7 cellular contexts compared by ENCODE assay signal in genomic region chr5:134471858-134472449, GRCh38. TPM values are rescaled to one million over a fixed set of nuclear protein-coding genes. Genes with fewer than 3 reads are reported as not detected.
DNase-seq lines count a peak whose midpoint lies in the region; ATAC-seq and TF ChIP-seq lines count a peak whose summit lies in the region.
"Not testable (repeated sequence)": the region's sequence is repeated elsewhere in the genome, so short reads cannot be mapped to it uniquely, and the experiment has no call there.

No MANE protein-coding gene starts in this region.

- WGBS in right lobe of liver (ENCODE audit: insufficient coverage, low coverage, low lambda C conversion rate, missing lambda C conversion rate), result 79% methylated on average over 7 of the region's 7 CpGs

- not testable (repeated sequence) for TF ChIP-seq POLR2A in right lobe of liver (IDR thresholded peaks at IDR 0.05)

- H3K9me3 Mint-ChIP-seq in activated CD8-positive, alpha-beta T cell treated with anti-CD3 and anti-CD28 coated beads for 36 hours; stimulated activated effector memory CD8-positive, alpha-beta T cell treated with anti-CD3 and anti-CD28 coated beads, Interleukin-12 subunit alpha, Interleukin-12 subunit beta, amount 100 ng/mL, for 72 hours: not testable (repeated sequence)
- peaks cover 10% of the 10 kb centered on the region for H3K9me3 Mint-ChIP-seq in chondrocyte (ENCODE audit: low read depth)

- not testable (repeated sequence) for H3K36me3 Mint-ChIP-seq in activated CD8-positive, alpha-beta T cell treated with anti-CD3 and anti-CD28 coated beads for 36 hours (ENCODE audit: low read depth); chondrocyte (ENCODE audit: low read depth); stimulated activated effector memory CD8-positive, alpha-beta T cell treated with anti-CD3 and anti-CD28 coated beads, Interleukin-12 subunit alpha, Interleukin-12 subunit beta, amount 100 ng/mL, for 72 hours

- not testable (repeated sequence) for H3K4me3 ChIP-seq in right lobe of liver, upper lobe of right lung

- not testable (repeated sequence) for H3K4me3 Mint-ChIP-seq in activated CD8-positive, alpha-beta T cell treated with anti-CD3 and anti-CD28 coated beads for 36 hours; chondrocyte (ENCODE audit: unreplicated experiment); stimulated activated effector memory CD8-positive, alpha-beta T cell treated with anti-CD3 and anti-CD28 coated beads, Interleukin-12 subunit alpha, Interleukin-12 subunit beta, amount 100 ng/mL, for 72 hours

- not testable (repeated sequence) for H3K36me3 ChIP-seq in right lobe of liver, upper lobe of right lung

- H3K27me3 Mint-ChIP-seq in activated CD8-positive, alpha-beta T cell treated with anti-CD3 and anti-CD28 coated beads for 36 hours; chondrocyte (ENCODE audit: low read depth): not testable (repeated sequence)

- H3K27ac Mint-ChIP-seq in activated CD8-positive, alpha-beta T cell treated with anti-CD3 and anti-CD28 coated beads for 36 hours; chondrocyte (ENCODE audit: unreplicated experiment); stimulated activated effector memory CD8-positive, alpha-beta T cell treated with anti-CD3 and anti-CD28 coated beads, Interleukin-12 subunit alpha, Interleukin-12 subunit beta, amount 100 ng/mL, for 72 hours: not testable (repeated sequence)

- CTCF ChIA-PET in activated CD8-positive, alpha-beta T cell treated with anti-CD3 and anti-CD28 coated beads for 36 hours (lab: Charles Lee), result interaction anchor here (0.7 kb wide), 1 partner anchor 61 kb away, joined by 3 read pairs; the partner anchor contains the start of gene CDKN2AIPNL

- not testable (repeated sequence) for DNase-seq in activated CD8-positive, alpha-beta T cell treated with anti-CD3 and anti-CD28 coated beads for 36 hours; stimulated activated effector memory CD8-positive, alpha-beta T cell treated with anti-CD3 and anti-CD28 coated beads, Interleukin-12 subunit alpha, Interleukin-12 subunit beta, amount 100 ng/mL, for 72 hours (ENCODE audit: low spot score in 2 of 2)
- peak; percentile 30 for DNase-seq in activated effector memory CD4-positive, alpha-beta T cell treated with anti-CD3 and anti-CD28 coated beads, Interleukin-2, amount 50 U/mL, for 16 hours
- DNase-seq in chondrocyte (ENCODE audit: low spot score) (peak; percentile 14), islet precursor cell (peak; percentile 12), right lobe of liver (peak in 2 of 3 donors; percentile 5 to 8), upper lobe of right lung (peak; percentile 3)

- not testable (repeated sequence) for H3K9me3 ChIP-seq in right lobe of liver, upper lobe of right lung

- H3K4me1 Mint-ChIP-seq in activated CD8-positive, alpha-beta T cell treated with anti-CD3 and anti-CD28 coated beads for 36 hours (ENCODE audit: low read depth); stimulated activated effector memory CD8-positive, alpha-beta T cell treated with anti-CD3 and anti-CD28 coated beads, Interleukin-12 subunit alpha, Interleukin-12 subunit beta, amount 100 ng/mL, for 72 hours: not testable (repeated sequence)
- H3K4me1 Mint-ChIP-seq in chondrocyte (ENCODE audit: low read depth), result peaks cover 14% of the 10 kb centered on the region

- not testable (repeated sequence) for TF ChIP-seq CTCF in activated CD8-positive, alpha-beta T cell treated with anti-CD3 and anti-CD28 coated beads for 36 hours (IDR thresholded peaks at IDR 0.05); chondrocyte (IDR thresholded peaks at IDR 0.05); right lobe of liver (IDR thresholded peaks at IDR 0.05); upper lobe of right lung (IDR thresholded peaks at IDR 0.05)

- ATAC-seq in activated CD8-positive, alpha-beta T cell treated with anti-CD3 and anti-CD28 coated beads for 36 hours, result peak; percentile 45
- ATAC-seq in right lobe of liver, upper lobe of right lung: not testable (repeated sequence)
- peak; percentile 56 for ATAC-seq in stimulated activated effector memory CD8-positive, alpha-beta T cell treated with anti-CD3 and anti-CD28 coated beads, Interleukin-12 subunit alpha, Interleukin-12 subunit beta, amount 100 ng/mL, for 72 hours

- not testable (repeated sequence) for H3K27me3 ChIP-seq in right lobe of liver, upper lobe of right lung

- H3K4me1 ChIP-seq in right lobe of liver, upper lobe of right lung: not testable (repeated sequence)

- intact Hi-C loops in activated CD8-positive, alpha-beta T cell treated with anti-CD3 and anti-CD28 coated beads for 36 hours (cut with micrococcal nuclease); right lobe of liver (cut with DNase I); upper lobe of right lung (cut with DNase I): not testable (repeated sequence)

- not testable (repeated sequence) for H3K27ac ChIP-seq in right lobe of liver, upper lobe of right lung

- POLR2A ChIA-PET in activated CD8-positive, alpha-beta T cell treated with anti-CD3 and anti-CD28 coated beads for 36 hours (lab: Charles Lee), result interaction anchor here (0.6 to 1.0 kb wide), 2 partner anchors 61 to 64 kb away, joined by 3 read pairs; no protein-coding TSS in a partner anchor

RNA-seq across cellular contexts. Expression of gene JADE2, which starts 53.5 kb away (rescaled TPM):
- 10 to 100 TPM; 58.7 to 61.2 TPM for total RNA-seq in activated CD8-positive, alpha-beta T cell treated with anti-CD3 and anti-CD28 coated beads for 36 hours
- 16.3 to 17.6 TPM (median 16.8 TPM) in 3 replicates for total RNA-seq in chondrocyte
- 10 to 100 TPM in 1 of 6 experiments, 1 to 10 TPM in 5; 6.1 to 14.8 (median 8.4) TPM for total RNA-seq in right lobe of liver
- 86.7 TPM for total RNA-seq in upper lobe of right lung
